In the genomic region with DNA sequence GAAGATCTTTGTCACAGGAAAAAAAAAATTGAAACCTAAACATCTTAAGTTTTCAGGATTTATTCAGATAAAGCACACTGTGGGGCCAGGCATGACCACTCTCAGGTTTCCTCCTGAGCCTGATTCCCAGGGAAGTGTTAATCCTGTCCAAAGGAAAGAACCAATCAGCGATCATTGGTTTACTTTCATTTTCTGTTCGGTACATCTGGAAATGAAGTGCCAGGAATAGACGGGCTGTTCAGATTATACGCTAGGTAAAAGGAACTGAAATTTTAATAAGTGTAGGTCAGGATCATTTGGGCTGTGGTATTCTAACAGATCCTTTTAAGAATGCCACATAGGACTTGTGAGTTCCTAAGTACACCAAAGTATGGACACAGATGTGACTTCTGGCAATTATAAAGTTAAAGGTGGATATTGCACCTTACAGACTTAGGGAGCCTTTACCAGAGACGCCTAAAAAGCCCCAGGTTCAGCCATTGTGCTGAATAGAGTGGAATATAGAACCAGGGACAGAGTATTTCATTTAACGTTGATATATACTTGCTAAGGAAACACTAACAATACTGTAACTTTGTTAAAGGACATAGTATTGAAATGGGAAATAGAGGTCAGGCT, we compare ENCODE assay signal across 8 cellular contexts. TPM values are rescaled to one million over a fixed set of nuclear protein-coding genes. Genes with fewer than 3 reads are reported as not detected.
DNase-seq lines count a peak whose midpoint lies in the region; ATAC-seq, FAIRE-seq and TF ChIP-seq lines count a peak whose summit lies in the region.

No MANE protein-coding gene starts in this region.

- H3K36me3 Mint-ChIP-seq in natural killer cell treated with Interleukin-12 subunit alpha and Interleukin-12 subunit beta and Interleukin-15 and Interleukin-18, amount 100 ng/mL, for 72 hours: peaks cover 4% of the 10 kb centered on the region

- TF ChIP-seq CTCF in RWPE2 (IDR thresholded peaks at IDR 0.05; ENCODE audit: poor library complexity, severe bottlenecking): no peak

- FAIRE-seq in endometrium (lab: Jason Lieb, UNC): peak; percentile 12

- no peaks in the 10 kb centered on the region for H3K9me3 Mint-ChIP-seq in natural killer cell treated with Interleukin-12 subunit alpha and Interleukin-12 subunit beta and Interleukin-15 and Interleukin-18, amount 100 ng/mL, for 72 hours

- no peaks in the 10 kb centered on the region for H3K27me3 Mint-ChIP-seq in natural killer cell treated with Interleukin-12 subunit alpha and Interleukin-12 subunit beta and Interleukin-15 and Interleukin-18, amount 100 ng/mL, for 72 hours

- H3K4me1 Mint-ChIP-seq in natural killer cell treated with Interleukin-12 subunit alpha and Interleukin-12 subunit beta and Interleukin-15 and Interleukin-18, amount 100 ng/mL, for 72 hours (ENCODE audit: low read depth in 2 of 2): peaks cover 19 to 26% of the 10 kb centered on the region in 2 donors

- H3K27ac Mint-ChIP-seq in natural killer cell treated with Interleukin-12 subunit alpha and Interleukin-12 subunit beta and Interleukin-15 and Interleukin-18, amount 100 ng/mL, for 72 hours: peak overlapping the region; percentile 87 to 91

- ATAC-seq in HG02884 (IDR thresholded peaks at IDR 0.05; ENCODE audit: unreplicated experiment): peak; percentile 47
- peak; percentile 85 for ATAC-seq in RWPE2 (ENCODE audit: low read depth)
- peak; percentile 56 to 71 for ATAC-seq in natural killer cell treated with Interleukin-12 subunit alpha and Interleukin-12 subunit beta and Interleukin-15 and Interleukin-18, amount 100 ng/mL, for 72 hours
- ATAC-seq in GM21360 (IDR thresholded peaks at IDR 0.05; ENCODE audit: unreplicated experiment): no peak
- no peak for ATAC-seq in HG03354 (IDR thresholded peaks at IDR 0.05; ENCODE audit: poor library complexity, severe bottlenecking, unreplicated experiment)
- no peak for ATAC-seq in GM21528 (IDR thresholded peaks at IDR 0.05; ENCODE audit: low FRiP score, unreplicated experiment)

- H3K4me3 ChIP-seq in RWPE2 (ENCODE audit: severe bottlenecking): peak overlapping the region; percentile 32

- no peaks in the 10 kb centered on the region for H3K27me3 ChIP-seq in RWPE2 (ENCODE audit: insufficient read depth, poor library complexity, severe bottlenecking)

- H3K36me3 ChIP-seq in RWPE2 (ENCODE audit: low read depth): 0 out of 2 replicates have a peak, but pooled peaks cover 3% of the 10 kb centered on the region

- H3K27ac ChIP-seq in RWPE2 (ENCODE audit: poor library complexity, severe bottlenecking): no peak overlapping the region

- DNase-seq in COLO668 (lab: John Stamatoyannopoulos, UW; ENCODE audit: unreplicated experiment) (peak; percentile 18), RWPE2 (ENCODE audit: low spot score) (no peak)
- DNase-seq in natural killer cell treated with Interleukin-12 subunit alpha and Interleukin-12 subunit beta and Interleukin-15 and Interleukin-18, amount 100 ng/mL, for 72 hours (ENCODE audit: low spot score): no peak

- H3K9me3 ChIP-seq in RWPE2 (ENCODE audit: severe bottlenecking): no peaks in the 10 kb centered on the region

- H3K4me3 Mint-ChIP-seq in natural killer cell treated with Interleukin-12 subunit alpha and Interleukin-12 subunit beta and Interleukin-15 and Interleukin-18, amount 100 ng/mL, for 72 hours: peak overlapping the region; percentile 76

- H3K4me1 ChIP-seq in RWPE2 (ENCODE audit: insufficient read depth, poor library complexity, severe bottlenecking): no peaks in the 10 kb centered on the region

RNA-seq across cellular contexts. Expression of gene CACYBP, which starts 9.3 kb away (rescaled TPM):
- total RNA-seq in natural killer cell treated with Interleukin-12 subunit alpha and Interleukin-12 subunit beta and Interleukin-15 and Interleukin-18, amount 100 ng/mL, for 72 hours: 100 to 1,000 TPM; 199 to 288 TPM

RNA-seq across cellular contexts. Expression of gene MRPS14, which starts 32.7 kb away (rescaled TPM):
- total RNA-seq in natural killer cell treated with Interleukin-12 subunit alpha and Interleukin-12 subunit beta and Interleukin-15 and Interleukin-18, amount 100 ng/mL, for 72 hours: 10 to 100 TPM; 23.9 to 34.7 TPM

Comparison
In these comparisons a context has a peak if more than half of its experiments do, and no peak if none do; other contexts are left out.
1. ATAC-seq: peak in HG02884 (single experiment), RWPE2 (single experiment) and natural killer cell treated with Interleukin-12 subunit alpha and Interleukin-12 subunit beta and Interleukin-15 and Interleukin-18, amount 100 ng/mL, for 72 hours (2 of 2); none in GM21360 (single experiment), HG03354 (single experiment) and GM21528 (single experiment).